20 cellular contexts compared by ENCODE assay signal in the genomic region with DNA sequence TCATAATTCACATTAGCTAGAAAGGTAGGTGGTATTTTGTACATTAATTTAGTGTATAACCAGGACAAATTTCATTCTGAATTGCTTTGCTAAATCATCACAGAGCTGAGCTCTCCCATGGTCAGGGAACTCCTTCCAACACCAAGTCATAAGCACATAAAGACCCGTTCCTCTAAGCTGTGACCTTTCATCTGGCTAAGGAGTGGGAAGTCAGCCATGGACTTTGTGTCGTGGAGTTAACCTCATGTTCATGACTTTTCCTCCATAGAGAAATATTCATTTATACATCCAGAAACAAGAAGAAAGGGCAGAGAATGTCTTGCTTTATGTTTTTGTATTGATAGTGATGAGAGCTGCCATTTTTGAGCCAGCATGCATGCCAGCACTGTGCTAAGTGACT.
DNase-seq lines count a peak whose midpoint lies in the region; ATAC-seq and TF ChIP-seq lines count a peak whose summit lies in the region.
"Had no signal": no experiment of that assay in that cellular context is flagged by ENCODE, and none has a peak within 500 bp of the region (broad histone marks: within the 10 kb centered on the region; RNA-seq: fewer than 3 reads in every experiment).

No MANE protein-coding gene starts in this region.

- H3K4me3 ChIP-seq in choroid plexus epithelial cell (ENCODE audit: low read depth, low read length), result no peak overlapping the region

- TF ChIP-seq CTCF in choroid plexus epithelial cell (conservative IDR thresholded peaks at IDR 0.05; ENCODE audit: low read depth, low read length) (no peak), nephron (IDR thresholded peaks at IDR 0.05; ENCODE audit: unreplicated experiment in 3 of 3) (no peak)

- H3K27me3 Mint-ChIP-seq in nephron (ENCODE audit: low read depth), result no peaks in the 10 kb centered on the region
- H3K27me3 Mint-ChIP-seq: B cell; CD8-positive, alpha-beta memory T cell had no signal

- no peaks in the 10 kb centered on the region for H3K9me3 Mint-ChIP-seq in nephron
- H3K9me3 Mint-ChIP-seq: CD8-positive, alpha-beta memory T cell had no signal

- H3K4me3 Mint-ChIP-seq in nephron, result no peak overlapping the region
- H3K4me3 Mint-ChIP-seq: B cell; CD8-positive, alpha-beta memory T cell had no signal

- H3K27ac Mint-ChIP-seq in nephron, result peak overlapping the region; percentile 42 to 74 (median 72)
- H3K27ac Mint-ChIP-seq: B cell; CD8-positive, alpha-beta memory T cell had no signal

- peaks cover 9% of the 10 kb centered on the region for H3K36me3 Mint-ChIP-seq in nephron (ENCODE audit: low read depth)

- DNase-seq in CD1c-positive myeloid dendritic cell (ENCODE audit: extremely low spot score) (peak; percentile 57), choroid plexus epithelial cell (ENCODE audit: low read depth) (peak; percentile 4), left kidney (ENCODE audit: low read depth, low spot score) (peak; percentile 22), NCI-H1930 (lab: John Stamatoyannopoulos, UW) (no peak), H4 (ENCODE audit: low spot score) (no peak)
- DNase-seq: CD8-positive, alpha-beta memory T cell; DND-41; IMR-90; NCI-H1092; NCI-H1417 treated with DMSO at 0.1 percent for 48 hours; NCI-H1694 treated with DMSO at 0.1 percent for 48 hours; NCI-H2107; NCI-H524 treated with DMSO at 0.1 percent for 48 hours; NCI-H774 had no signal

- peaks cover 11% of the 10 kb centered on the region for H3K4me1 Mint-ChIP-seq in nephron

- ATAC-seq in HG03469 (IDR thresholded peaks at IDR 0.05; ENCODE audit: unreplicated experiment), result no peak
- ATAC-seq in HG02885 (IDR thresholded peaks at IDR 0.05; ENCODE audit: poor library complexity, unreplicated experiment), result no peak
- ATAC-seq: HCT116, SK-N-SH treated with all-trans-retinoic acid at 6 μM for 48 hours had no signal

Comparison
In these comparisons a context has a peak if more than half of its experiments do, and no peak if none do; other contexts are left out.
1. DNase-seq: peak in CD1c-positive myeloid dendritic cell (single experiment), choroid plexus epithelial cell (single experiment) and left kidney (single experiment); none in NCI-H1930 (0 of 2) and H4 (single experiment).